Comparison of ENCODE assay signal across 8 cellular contexts in genomic region chr7:5549096-5549896, GRCh38. TPM values are rescaled to one million over a fixed set of nuclear protein-coding genes. Genes with fewer than 3 reads are reported as not detected.
A peak's percentile ranks its signal among the peaks of the same experiment; 100 is the strongest.
DNase-seq lines count a peak whose midpoint lies in the region; ATAC-seq and TF ChIP-seq lines count a peak whose summit lies in the region.

No MANE protein-coding gene starts in this region.

- TF ChIP-seq CTCF in AG10803 (conservative IDR thresholded peaks at IDR 0.05; ENCODE audit: low read length) (no peak), HEK293 (tag by site-specific recombination; IDR thresholded peaks at IDR 0.05) (no peak), adrenal gland (IDR thresholded peaks at IDR 0.05) (no peak)

- CTCF ChIA-PET in HEK293 (lab: Yijun Ruan, JAX) = interaction anchor here (0.5 kb wide), 1 partner anchor 30 kb away, joined by 3 read pairs; no protein-coding TSS in a partner anchor

- H3K27ac ChIP-seq in HEK293 (ENCODE audit: extremely low read depth, low read depth, low read length) = no peak overlapping the region
- H3K27ac ChIP-seq in adrenal gland = peak overlapping the region in 1 of 5 donors; percentile 65

- H3K27me3 ChIP-seq in adrenal gland (no peaks in the 10 kb centered on the region), HAP-1 (ENCODE audit: low read depth) (no peaks in the 10 kb centered on the region)

- DNase-seq in AG10803 (ENCODE audit: low read depth) (peak; percentile 55), adrenal gland (peak in 6 of 7 donors; percentile 50 to 71 (median 58)), left colon (peak; percentile 81 to 93), NCI-H1105 (lab: John Stamatoyannopoulos, UW) (no peak), HAP-1 (ENCODE audit: low spot score in 2 of 2) (no peak), NCI-H187 (lab: John Stamatoyannopoulos, UW) (no peak)

- WGBS in adrenal gland, 4 donors = 43 to 48% (median 46%) methylated on average over 11 to 13 of the region's 13 CpGs

- no peak overlapping the region for H3K4me3 ChIP-seq in AG10803 (ENCODE audit: low read length)
- no peak overlapping the region for H3K4me3 ChIP-seq in HEK293 (ENCODE audit: low read depth, low read length)
- no peak overlapping the region for H3K4me3 ChIP-seq in adrenal gland
- H3K4me3 ChIP-seq in HAP-1 = no peak overlapping the region

- TF ChIP-seq POLR2A in adrenal gland (IDR thresholded peaks at IDR 0.05) = no peak

- no peaks in the 10 kb centered on the region for H3K36me3 ChIP-seq in HEK293 (ENCODE audit: control insufficient read depth in 2 of 2, insufficient read depth in 1 of 2, low read length in 2 of 2)
- no peaks in the 10 kb centered on the region for H3K36me3 ChIP-seq in adrenal gland (replicated peaks in 1 of 2)
- no peaks in the 10 kb centered on the region for H3K36me3 ChIP-seq in HAP-1 (replicated peaks)

- ATAC-seq in left colon (peak; percentile 85), GM21526 (IDR thresholded peaks at IDR 0.05; ENCODE audit: low FRiP score, unreplicated experiment) (no peak)

- H3K9me3 ChIP-seq in HEK293 (ENCODE audit: control insufficient read depth, insufficient read depth, low read depth, low read length) (no peaks in the 10 kb centered on the region), adrenal gland (replicated peaks in 1 of 3) (no peaks in the 10 kb centered on the region), HAP-1 (no peaks in the 10 kb centered on the region)

- intact Hi-C loops in adrenal gland (cut with DNase I) = no loop called here
- intact Hi-C loops in left colon (cut with DNase I, micrococcal nuclease) = no loop called here

- no peaks in the 10 kb centered on the region; the same call in 1 of the 2 replicates for H3K4me1 ChIP-seq in HEK293 (ENCODE audit: control insufficient read depth, insufficient read depth, low read length)
- no peaks in the 10 kb centered on the region for H3K4me1 ChIP-seq in adrenal gland (replicated peaks in 1 of 2)
- H3K4me1 ChIP-seq in HAP-1 = no peaks in the 10 kb centered on the region; the same call in 1 of the 2 replicates

- in situ Hi-C loops in HAP-1 (cut with MboI; ENCODE audit: low sequenced_read_pairs) = no loop called here

- POLR2A ChIA-PET in HEK293 (lab: Yijun Ruan, JAX) = interaction anchor here (0.6 to 1.0 kb wide), 3 partner anchors 11 to 26 kb away, joined by 3 to 7 read pairs (median 5); no protein-coding TSS in a partner anchor

TF ChIP-seq in HEK293, 187 proteins besides CTCF, POLR2A, EP300 and RAD21:
- peak; percentile 82 for TF ChIP-seq KLF17 (tag by site-specific recombination; IDR thresholded peaks at IDR 0.05)
- TF ChIP-seq ZNF335 (tag by site-specific recombination; conservative IDR thresholded peaks at IDR 0.05) = peak; percentile 28
- 0 out of 2 replicates have a peak, but pooled peaks have one; percentile 31 for TF ChIP-seq PATZ1 (tag by site-specific recombination; IDR thresholded peaks at IDR 0.05)
- TF ChIP-seq ZFP3 (tag by site-specific recombination; IDR thresholded peaks at IDR 0.05; ENCODE audit: low read depth) = peak; percentile 91
- TF ChIP-seq ZNF366 (tag by site-specific recombination; conservative IDR thresholded peaks at IDR 0.05) = peak; percentile 91
- peak; percentile 79 for TF ChIP-seq PRDM1 (tag by site-specific recombination; IDR thresholded peaks at IDR 0.05)
- TF ChIP-seq ZBTB17 (tag by site-specific recombination; IDR thresholded peaks at IDR 0.05) = peak; percentile 57; the same call in 1 of the 2 replicates
- no peak for TF ChIP-seq ZNF580 (tag by site-specific recombination; IDR thresholded peaks at IDR 0.05)
- TF ChIP-seq ZNF600 (tag by site-specific recombination; IDR thresholded peaks at IDR 0.05) = peak; percentile 48; the same call in 1 of the 2 replicates
- TF ChIP-seq KLF9 (tag by site-specific recombination; IDR thresholded peaks at IDR 0.05; ENCODE audit: low read depth) = peak; percentile 29; the same call in 1 of the 2 replicates
- peak; percentile 40 for TF ChIP-seq SP2 (tag by site-specific recombination; IDR thresholded peaks at IDR 0.05)
- no peak for TF ChIP-seq ZBTB48 (tag by site-specific recombination; IDR thresholded peaks at IDR 0.05)
- peak; percentile 79 for TF ChIP-seq KLF10 (tag by site-specific recombination; IDR thresholded peaks at IDR 0.05)
- TF ChIP-seq WT1 (tag by site-specific recombination; IDR thresholded peaks at IDR 0.05) = 0 out of 2 replicates have a peak, but pooled peaks have one; percentile 33
- TF ChIP-seq KLF1 (tag by site-specific recombination; IDR thresholded peaks at IDR 0.05) = peak; percentile 96
- 0 out of 2 replicates have a peak, but pooled peaks have one; percentile 17 for TF ChIP-seq IKZF3 (tag by site-specific recombination; IDR thresholded peaks at IDR 0.05)
- TF ChIP-seq ZNF654 (tag by site-specific recombination; IDR thresholded peaks at IDR 0.05; ENCODE audit: low read depth) = no peak
- no peak for TF ChIP-seq ZNF660 (tag by site-specific recombination; IDR thresholded peaks at IDR 0.05)
TF ChIP-seq in HEK293: peak in this region for 14.

RNA-seq across cellular contexts. Expression of gene ACTB, which starts 18.9 kb away (rescaled TPM):
- 1,000 to 10,000 TPM; 1,803 to 3,893 (median 2,465) TPM for total RNA-seq in adrenal gland
- polyA plus RNA-seq in adrenal gland = 1,000 to 10,000 TPM; 3,628 to 7,592 (median 4,346) TPM
- total RNA-seq in left colon = 1,000 to 10,000 TPM; 5,232 to 5,467 TPM

RNA-seq across cellular contexts. Expression of gene FBXL18, which starts 35.7 kb away (rescaled TPM):
- total RNA-seq in adrenal gland = 10 to 100 TPM in 6 of 8 donors, 1 to 10 TPM in 2; 9.5 to 13.6 (median 12.3) TPM
- polyA plus RNA-seq in adrenal gland = 1 to 10 TPM; 1.4 to 3.5 (median 2.7) TPM
- 1 to 10 TPM; 7.6 to 8.9 TPM for total RNA-seq in left colon

RNA-seq across cellular contexts. Expression of gene FSCN1, which starts 43.3 kb away (rescaled TPM):
- total RNA-seq in adrenal gland (100 to 1,000 TPM in 5 of 8 donors, 10 to 100 TPM in 3; 93.8 to 152 (median 103) TPM), left colon (10 to 100 TPM in 1 of 2 donors, 1 to 10 TPM in 1; 4.7 to 10.4 TPM)
- 10 to 100 TPM; 13.7 to 67.9 (median 56.0) TPM for polyA plus RNA-seq in adrenal gland

Comparison
In these comparisons a context has a peak if more than half of its experiments do, and no peak if none do; other contexts are left out.
1. DNase-seq: peak in AG10803 (single experiment), adrenal gland (6 of 7) and left colon (2 of 2); none in NCI-H1105 (single experiment), HAP-1 (0 of 2) and NCI-H187 (0 of 2).
2. RNA of gene FSCN1, which starts 43.3 kb away (total RNA-seq): 93.8 to 152 TPM in adrenal gland; 4.7 to 10.4 TPM in left colon; every median in the first group is over 4 times any median in the second.